8 cellular contexts compared by ENCODE assay signal in the genomic region with DNA sequence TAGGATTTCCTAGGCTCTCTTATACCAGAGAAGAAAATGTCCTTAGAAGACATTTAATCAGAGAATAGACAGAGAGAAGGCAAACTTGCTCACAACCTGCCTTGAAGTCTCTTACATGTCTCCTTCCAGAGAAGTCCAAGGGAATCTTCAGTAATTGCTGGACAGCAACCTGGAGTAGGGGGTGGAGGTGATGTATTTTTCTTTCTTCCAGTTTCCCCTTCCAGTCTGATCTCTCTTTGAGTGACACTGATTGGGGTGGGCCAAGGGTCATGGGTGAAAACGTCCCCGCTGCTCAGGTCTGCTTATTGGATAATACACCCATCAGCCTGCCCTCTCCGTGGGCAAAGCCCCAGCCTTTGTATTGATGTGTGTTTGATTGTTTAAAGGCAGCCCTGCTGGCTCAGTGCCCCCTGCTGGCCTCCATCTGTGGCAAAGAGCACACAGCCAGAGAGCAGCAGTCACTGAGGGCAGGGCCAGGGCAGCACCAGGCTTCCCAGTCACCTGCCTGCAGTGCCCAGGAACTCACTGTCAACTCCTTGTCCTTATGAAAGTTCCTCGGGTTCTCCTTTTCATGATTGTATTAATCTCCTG. TPM values are rescaled to one million over a fixed set of nuclear protein-coding genes. Genes with fewer than 3 reads are reported as not detected.
DNase-seq lines count a peak whose midpoint lies in the region; TF ChIP-seq lines count a peak whose summit lies in the region.

No MANE protein-coding gene starts in this region.

- CTCF ChIA-PET in Caco-2 (lab: Charles Lee), result no interaction called here
- CTCF ChIA-PET in activated CD4-positive, alpha-beta memory T cell treated with anti-CD3 and anti-CD28 coated beads, Interleukin-2, amount 10 ng/mL, durations not matched to agents 7 days and 5 days (lab: Charles Lee), result interaction anchor here (1.1 to 1.8 kb wide), 5 partner anchors 9 to 186 kb away, joined by 3 to 10 read pairs (median 5); no protein-coding TSS in a partner anchor

- peak overlapping the region; percentile 86 for H3K27ac Mint-ChIP-seq in Caco-2 (ENCODE audit: unreplicated experiment)
- H3K27ac Mint-ChIP-seq in activated CD4-positive, alpha-beta memory T cell treated with anti-CD3 and anti-CD28 coated beads, Interleukin-2, amount 10 ng/mL, durations not matched to agents 7 days and 5 days, result no peak overlapping the region

- no peaks in the 10 kb centered on the region; the same call in 1 of the 2 replicates for H3K36me3 ChIP-seq in Caco-2 (ENCODE audit: control insufficient read depth, insufficient read depth, low read length)
- no peaks in the 10 kb centered on the region for H3K36me3 ChIP-seq in Loucy (ENCODE audit: insufficient read depth, low read length)
- H3K36me3 ChIP-seq in esophagus squamous epithelium, result no peaks in the 10 kb centered on the region
- H3K36me3 ChIP-seq in ovary, result no peaks in the 10 kb centered on the region

- H3K9me3 ChIP-seq in Caco-2, result no peaks in the 10 kb centered on the region
- H3K9me3 ChIP-seq in Loucy (ENCODE audit: insufficient read depth, low read depth, low read length), result no peaks in the 10 kb centered on the region
- H3K9me3 ChIP-seq in esophagus squamous epithelium, result no peaks in the 10 kb centered on the region
- no peaks in the 10 kb centered on the region for H3K9me3 ChIP-seq in ovary

- H3K27me3 ChIP-seq in Caco-2 (replicated peaks; ENCODE audit: control insufficient read depth, insufficient read depth, low read length) (no peaks in the 10 kb centered on the region), Loucy (ENCODE audit: insufficient read depth, low read length, poor library complexity, severe bottlenecking) (no peaks in the 10 kb centered on the region), esophagus squamous epithelium (no peaks in the 10 kb centered on the region), ovary (no peaks in the 10 kb centered on the region)

- no TSS peak for BruUV-seq in Caco-2 (replicated peaks; lab: Mats Ljungman, UMichigan)

- TF ChIP-seq CTCF in Caco-2 (IDR thresholded peaks at IDR 0.05; ENCODE audit: insufficient read depth in 1 of 2, low read depth in 1 of 2, low read length in 1 of 2, severe bottlenecking in 1 of 2, unreplicated experiment in 1 of 2) (no peak), Loucy (conservative IDR thresholded peaks at IDR 0.05; ENCODE audit: low read length) (peak; percentile 78), esophagus squamous epithelium (IDR thresholded peaks at IDR 0.05) (peak in 5 of 6 experiments; percentile 29 to 69 (median 36)), ovary (IDR thresholded peaks at IDR 0.05) (no peak)

- H3K27ac ChIP-seq in esophagus squamous epithelium, result peak overlapping the region in 3 of 4 donors; percentile 89 to 96 (median 94)
- peak overlapping the region in 1 of 2 donors; percentile 70 for H3K27ac ChIP-seq in ovary

- no peak overlapping the region for H3K9ac ChIP-seq in Loucy (ENCODE audit: low read depth, low read length, poor library complexity, severe bottlenecking)

- H4K20me1 ChIP-seq in Loucy (ENCODE audit: insufficient read depth, low read length, poor library complexity, severe bottlenecking), result no peaks in the 10 kb centered on the region

- H3K27me3 Mint-ChIP-seq in Caco-2 (ENCODE audit: insufficient read depth, unreplicated experiment), result no peaks in the 10 kb centered on the region
- H3K27me3 Mint-ChIP-seq in activated CD4-positive, alpha-beta memory T cell treated with anti-CD3 and anti-CD28 coated beads, Interleukin-2, amount 10 ng/mL, durations not matched to agents 7 days and 5 days, result peaks cover 6% of the 10 kb centered on the region

- H3K4me3 Mint-ChIP-seq in Caco-2 (ENCODE audit: unreplicated experiment), result no peak overlapping the region
- H3K4me3 Mint-ChIP-seq in activated CD4-positive, alpha-beta memory T cell treated with anti-CD3 and anti-CD28 coated beads, Interleukin-2, amount 10 ng/mL, durations not matched to agents 7 days and 5 days, result no peak overlapping the region

- H3K9me2 ChIP-seq in Loucy (replicated peaks; ENCODE audit: low read depth, low read length), result no peaks in the 10 kb centered on the region

- peaks cover 44% of the 10 kb centered on the region for H3K4me1 Mint-ChIP-seq in Caco-2 (ENCODE audit: low read depth, unreplicated experiment)
- H3K4me1 Mint-ChIP-seq in activated CD4-positive, alpha-beta memory T cell treated with anti-CD3 and anti-CD28 coated beads, Interleukin-2, amount 10 ng/mL, durations not matched to agents 7 days and 5 days, result no peaks in the 10 kb centered on the region

- POLR2A ChIA-PET in Caco-2 (lab: Charles Lee), result no interaction called here
- POLR2A ChIA-PET in activated CD4-positive, alpha-beta memory T cell treated with anti-CD3 and anti-CD28 coated beads, Interleukin-2, amount 10 ng/mL, durations not matched to agents 7 days and 5 days (lab: Charles Lee), result no interaction called here

- DNase-seq in Caco-2, result no peak
- DNase-seq in activated CD4-positive, alpha-beta memory T cell treated with anti-CD3 and anti-CD28 coated beads, Interleukin-2, amount 10 ng/mL, durations not matched to agents 7 days and 5 days, result peak; percentile 62
- DNase-seq in esophagus squamous epithelium (lab: John Stamatoyannopoulos, UW), result no peak
- DNase-seq in stimulated activated CD4-positive, alpha-beta T cell treated with anti-CD3 and anti-CD28 coated beads, Interleukin-1b, Interleukin-23, amount 100 ng/mL, for 4 hours (ENCODE audit: low read depth in 2 of 2), result peak; percentile 37 to 44
- no peak for DNase-seq in ovary
- no peak for DNase-seq in anterior cingulate cortex (lab: John Stamatoyannopoulos, UW)
- DNase-seq in occipital lobe (lab: John Stamatoyannopoulos, UW), result no peak

- H3K36me3 Mint-ChIP-seq in Caco-2 (ENCODE audit: insufficient read depth, unreplicated experiment), result no peaks in the 10 kb centered on the region
- no peaks in the 10 kb centered on the region for H3K36me3 Mint-ChIP-seq in activated CD4-positive, alpha-beta memory T cell treated with anti-CD3 and anti-CD28 coated beads, Interleukin-2, amount 10 ng/mL, durations not matched to agents 7 days and 5 days (ENCODE audit: low read depth)

- TF ChIP-seq EP300 in ovary (IDR thresholded peaks at IDR 0.05), result no peak

- H3K4me2 ChIP-seq in Loucy (ENCODE audit: low read depth, low read length, poor library complexity, severe bottlenecking), result no peak overlapping the region

- H3K4me3 ChIP-seq in Caco-2 (ENCODE audit: low read depth, low read length), result no peak overlapping the region
- H3K4me3 ChIP-seq in Loucy (ENCODE audit: low read length, poor library complexity, severe bottlenecking), result no peak overlapping the region
- H3K4me3 ChIP-seq in esophagus squamous epithelium, result no peak overlapping the region
- no peak overlapping the region for H3K4me3 ChIP-seq in ovary

- H3F3A ChIP-seq in Loucy (ENCODE audit: low read depth), result no peaks in the 10 kb centered on the region

- H3K9me3 Mint-ChIP-seq in Caco-2 (ENCODE audit: unreplicated experiment), result no peaks in the 10 kb centered on the region
- no peaks in the 10 kb centered on the region for H3K9me3 Mint-ChIP-seq in activated CD4-positive, alpha-beta memory T cell treated with anti-CD3 and anti-CD28 coated beads, Interleukin-2, amount 10 ng/mL, durations not matched to agents 7 days and 5 days

- intact Hi-C loops in Caco-2 (cut with micrococcal nuclease; ENCODE audit: unreplicated experiment), result no loop called here
- intact Hi-C loops in esophagus squamous epithelium (cut with DNase I), result no loop called here
- intact Hi-C loops in ovary (cut with DNase I), result no loop called here

- TF ChIP-seq POLR2A in esophagus squamous epithelium (IDR thresholded peaks at IDR 0.05), result no peak
- no peak for TF ChIP-seq POLR2A in ovary (IDR thresholded peaks at IDR 0.05)

- WGBS in esophagus squamous epithelium, 2 donors, result 28 to 60% methylated on average over 4 of the region's 4 CpGs
- 83 to 90% (median 90%) methylated on average over 4 of the region's 4 CpGs for WGBS in ovary, 3 donors

- H3K4me1 ChIP-seq in Caco-2, result peaks cover 48% of the 10 kb centered on the region
- no peaks in the 10 kb centered on the region for H3K4me1 ChIP-seq in Loucy (ENCODE audit: insufficient read depth, low read length, poor library complexity, severe bottlenecking)
- H3K4me1 ChIP-seq in esophagus squamous epithelium, result peaks cover 38 to 59% (median 44%) of the 10 kb centered on the region in 3 donors
- peaks cover 13% of the 10 kb centered on the region for H3K4me1 ChIP-seq in ovary (ENCODE audit: insufficient read depth)

- H3K79me2 ChIP-seq in Loucy (ENCODE audit: insufficient read depth, low read length), result no peaks in the 10 kb centered on the region

- no peak overlapping the region for H2AFZ ChIP-seq in Loucy (ENCODE audit: low read length)

RNA-seq across cellular contexts. Expression of a gene that starts 35.7 kb away (rescaled TPM):
- total RNA-seq in Caco-2 (2022), result 252 and 262 TPM in 2 replicates
- 100 to 1,000 TPM; 142 TPM for total RNA-seq in activated CD4-positive, alpha-beta memory T cell treated with anti-CD3 and anti-CD28 coated beads, Interleukin-2, amount 10 ng/mL, durations not matched to agents 7 days and 5 days
- total RNA-seq in esophagus squamous epithelium, result 100 to 1,000 TPM; 147 to 263 (median 177) TPM
- total RNA-seq in ovary, result 100 to 1,000 TPM in 4 of 7 donors, 10 to 100 TPM in 3; 60.4 to 164 (median 137) TPM
- polyA plus RNA-seq in ovary, result 100 to 1,000 TPM in 1 of 2 donors, 10 to 100 TPM in 1; 54.2 to 183 TPM
- total RNA-seq in occipital lobe, result 161 TPM

Comparison
In these comparisons a context has a peak if more than half of its experiments do, and no peak if none do; other contexts are left out.
1. DNase-seq: peak in activated CD4-positive, alpha-beta memory T cell treated with anti-CD3 and anti-CD28 coated beads, Interleukin-2, amount 10 ng/mL, durations not matched to agents 7 days and 5 days (single experiment) and stimulated activated CD4-positive, alpha-beta T cell treated with anti-CD3 and anti-CD28 coated beads, Interleukin-1b, Interleukin-23, amount 100 ng/mL, for 4 hours (2 of 2); none in Caco-2 (0 of 2), esophagus squamous epithelium (single experiment), ovary (0 of 5), anterior cingulate cortex (0 of 58) and occipital lobe (single experiment).
2. CTCF ChIP-seq: peak in Loucy (single experiment) and esophagus squamous epithelium (5 of 6); none in Caco-2 (0 of 2) and ovary (0 of 3).